1 cellular context compared by ENCODE assay signal in genomic region chr3:46660003-46660402, GRCh38.
TF ChIP-seq lines count a peak whose summit lies in the region.

No MANE protein-coding gene starts in this region.

TF ChIP-seq in SK-N-SH, 30 proteins besides CTCF, POLR2A, EP300 and RAD21:
- no peak for TF ChIP-seq RXRA (IDR thresholded peaks at IDR 0.05; ENCODE audit: borderline replicate concordance, low read depth)
- TF ChIP-seq MEF2A (IDR thresholded peaks at IDR 0.05; ENCODE audit: borderline replicate concordance, low read depth): no peak
- TF ChIP-seq, protein P1, sequence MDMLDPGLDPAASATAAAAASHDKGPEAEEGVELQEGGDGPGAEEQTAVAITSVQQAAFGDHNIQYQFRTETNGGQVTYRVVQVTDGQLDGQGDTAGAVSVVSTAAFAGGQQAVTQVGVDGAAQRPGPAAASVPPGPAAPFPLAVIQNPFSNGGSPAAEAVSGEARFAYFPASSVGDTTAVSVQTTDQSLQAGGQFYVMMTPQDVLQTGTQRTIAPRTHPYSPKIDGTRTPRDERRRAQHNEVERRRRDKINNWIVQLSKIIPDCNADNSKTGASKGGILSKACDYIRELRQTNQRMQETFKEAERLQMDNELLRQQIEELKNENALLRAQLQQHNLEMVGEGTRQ (IDR thresholded peaks at IDR 0.05; ENCODE audit: borderline replicate concordance, low read depth, low read length): no peak
- TF ChIP-seq RCOR1 (IDR thresholded peaks at IDR 0.05; ENCODE audit: low read length): no peak
